Comparison of ENCODE assay signal across 8 cellular contexts in the genomic region with DNA sequence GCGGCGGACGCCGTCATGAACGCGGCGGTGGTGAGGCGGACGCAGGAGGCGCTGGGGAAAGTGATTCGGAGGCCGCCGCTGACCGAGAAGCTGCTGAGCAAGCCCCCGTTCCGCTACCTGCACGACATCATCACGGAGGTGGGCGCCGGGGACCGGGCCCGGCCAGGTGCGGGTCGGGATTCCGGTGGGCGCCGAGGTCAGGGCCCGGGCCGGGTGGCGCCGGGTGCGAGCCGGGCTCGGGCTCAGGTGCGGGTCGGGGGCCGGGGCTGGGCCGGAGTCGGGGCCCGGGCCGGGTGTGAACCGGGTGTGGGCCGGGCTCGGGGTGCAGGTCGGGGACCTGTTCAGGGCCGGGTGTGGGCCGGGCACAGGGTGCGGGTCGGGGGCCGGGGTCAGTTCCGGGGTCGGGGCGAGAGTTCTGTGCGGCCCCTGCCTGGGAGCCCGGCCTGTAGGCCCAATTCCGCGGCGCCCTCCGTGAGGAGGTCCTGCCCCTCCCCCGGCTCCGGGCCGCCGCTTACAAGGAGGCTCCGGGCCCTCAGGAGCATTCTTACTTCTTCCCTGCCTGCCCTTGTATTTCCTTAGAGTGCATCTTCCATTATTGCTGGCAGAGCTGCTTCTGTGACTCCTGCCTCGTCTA. TPM values are rescaled to one million over a fixed set of nuclear protein-coding genes. Genes with fewer than 3 reads are reported as not detected.
DNase-seq lines count a peak whose midpoint lies in the region; ATAC-seq and TF ChIP-seq lines count a peak whose summit lies in the region.

No MANE protein-coding gene starts in this region.

- no peaks in the 10 kb centered on the region for H4K20me1 ChIP-seq in OCI-LY7 (ENCODE audit: insufficient read depth, low read length)

- peak overlapping the region; percentile 26 for H3K9ac ChIP-seq in endodermal cell (ENCODE audit: extremely low read depth, low read length, poor library complexity, severe bottlenecking)

- H2AFZ ChIP-seq in OCI-LY7 (ENCODE audit: low read length) = peak overlapping the region; percentile 13; the same call in 1 of the 2 replicates

- peak overlapping the region; percentile 82 for H3K4me2 ChIP-seq in OCI-LY7 (ENCODE audit: low read length)

- no peaks in the 10 kb centered on the region for H3K9me2 ChIP-seq in OCI-LY7 (ENCODE audit: insufficient read depth, low read length)

- peaks cover 10% of the 10 kb centered on the region for H3K27me3 ChIP-seq in endodermal cell (ENCODE audit: control insufficient read depth, insufficient read depth, low read length, poor library complexity, severe bottlenecking)

- no peak for DNase-seq in T-helper 2 cell treated with Interferon-gamma antibody and Interleukin-4, amounts not matched to agents 5 μg/mL and 100 μg/mL, for 36 hours (ENCODE audit: low spot score)
- DNase-seq in T-helper 2 cell (no peak), OCI-LY7 (ENCODE audit: low spot score) (peak; percentile 14), endodermal cell (peak; percentile 65), pons (ENCODE audit: low spot score) (no peak), superior temporal gyrus (ENCODE audit: extremely low spot score) (no peak)
- no peak for DNase-seq in natural killer cell treated with Interleukin-12 subunit alpha and Interleukin-12 subunit beta and Interleukin-15 and Interleukin-18, amount 100 ng/mL, for 72 hours (ENCODE audit: low spot score)

- no TSS peak for BruUV-seq in OCI-LY7 (replicated peaks; lab: Mats Ljungman, UMichigan)

- POLR2A ChIA-PET in OCI-LY7 (lab: Charles Lee) = no interaction called here

- H3K36me3 Mint-ChIP-seq in T-helper 2 cell treated with Interferon-gamma antibody and Interleukin-4, amounts not matched to agents 5 μg/mL and 100 μg/mL, for 36 hours (ENCODE audit: low read depth) = no peaks in the 10 kb centered on the region
- peaks cover 18% of the 10 kb centered on the region for H3K36me3 Mint-ChIP-seq in endodermal cell (ENCODE audit: low read depth)
- no peaks in the 10 kb centered on the region for H3K36me3 Mint-ChIP-seq in natural killer cell treated with Interleukin-12 subunit alpha and Interleukin-12 subunit beta and Interleukin-15 and Interleukin-18, amount 100 ng/mL, for 72 hours

- no peak overlapping the region for H3K27ac Mint-ChIP-seq in T-helper 2 cell treated with Interferon-gamma antibody and Interleukin-4, amounts not matched to agents 5 μg/mL and 100 μg/mL, for 36 hours
- H3K27ac Mint-ChIP-seq in endodermal cell = no peak overlapping the region
- H3K27ac Mint-ChIP-seq in natural killer cell treated with Interleukin-12 subunit alpha and Interleukin-12 subunit beta and Interleukin-15 and Interleukin-18, amount 100 ng/mL, for 72 hours = no peak overlapping the region

- H3K36me3 ChIP-seq in OCI-LY7 (ENCODE audit: insufficient read depth, low read length) = no peaks in the 10 kb centered on the region
- peaks cover 18% of the 10 kb centered on the region for H3K36me3 ChIP-seq in endodermal cell (ENCODE audit: control insufficient read depth, insufficient read depth, low read length)

- no peaks in the 10 kb centered on the region for H3K79me2 ChIP-seq in OCI-LY7 (ENCODE audit: insufficient read depth, low read depth, low read length)

- H3K4me3 ChIP-seq in OCI-LY7 (ENCODE audit: low read depth, low read length, poor library complexity, severe bottlenecking) (peak overlapping the region; percentile 82), endodermal cell (ENCODE audit: low read length) (peak overlapping the region; percentile 89)

- peak; percentile 33 for ATAC-seq in HG02571 (IDR thresholded peaks at IDR 0.05; ENCODE audit: unreplicated experiment)
- ATAC-seq in natural killer cell treated with Interleukin-12 subunit alpha and Interleukin-12 subunit beta and Interleukin-15 and Interleukin-18, amount 100 ng/mL, for 72 hours = peak; percentile 58 to 60

- intact Hi-C loops in OCI-LY7 (cut with micrococcal nuclease; ENCODE audit: unreplicated experiment) = loop anchor here (2.0 kb wide), 1 partner anchor 32 kb away; the partner anchor contains the start of gene PER2

- peaks cover 13% of the 10 kb centered on the region for H3K27me3 Mint-ChIP-seq in T-helper 2 cell treated with Interferon-gamma antibody and Interleukin-4, amounts not matched to agents 5 μg/mL and 100 μg/mL, for 36 hours (ENCODE audit: low read depth)
- H3K27me3 Mint-ChIP-seq in endodermal cell (ENCODE audit: insufficient read depth) = peaks cover 14% of the 10 kb centered on the region
- H3K27me3 Mint-ChIP-seq in natural killer cell treated with Interleukin-12 subunit alpha and Interleukin-12 subunit beta and Interleukin-15 and Interleukin-18, amount 100 ng/mL, for 72 hours = peaks cover 6 to 8% of the 10 kb centered on the region in 2 donors

- CTCF ChIA-PET in OCI-LY7 (lab: Charles Lee; ENCODE audit: unreplicated experiment) = no interaction called here

- H3K4me1 Mint-ChIP-seq in T-helper 2 cell treated with Interferon-gamma antibody and Interleukin-4, amounts not matched to agents 5 μg/mL and 100 μg/mL, for 36 hours (ENCODE audit: low read depth) = peaks cover 11% of the 10 kb centered on the region
- peaks cover 6% of the 10 kb centered on the region for H3K4me1 Mint-ChIP-seq in endodermal cell
- peaks cover 5 to 10% of the 10 kb centered on the region in 2 donors for H3K4me1 Mint-ChIP-seq in natural killer cell treated with Interleukin-12 subunit alpha and Interleukin-12 subunit beta and Interleukin-15 and Interleukin-18, amount 100 ng/mL, for 72 hours (ENCODE audit: low read depth in 2 of 2)

- peak overlapping the region; percentile 77 for H3K4me3 Mint-ChIP-seq in T-helper 2 cell treated with Interferon-gamma antibody and Interleukin-4, amounts not matched to agents 5 μg/mL and 100 μg/mL, for 36 hours
- H3K4me3 Mint-ChIP-seq in endodermal cell = peak overlapping the region; percentile 71
- peak overlapping the region; percentile 80 for H3K4me3 Mint-ChIP-seq in natural killer cell treated with Interleukin-12 subunit alpha and Interleukin-12 subunit beta and Interleukin-15 and Interleukin-18, amount 100 ng/mL, for 72 hours

- H3K4me1 ChIP-seq in OCI-LY7 (ENCODE audit: insufficient read depth, low read length, poor library complexity, severe bottlenecking) (peaks cover 4% of the 10 kb centered on the region), endodermal cell (ENCODE audit: control insufficient read depth, insufficient read depth, low read length) (peaks cover 9% of the 10 kb centered on the region)

- no peaks in the 10 kb centered on the region for H3K9me3 ChIP-seq in OCI-LY7 (ENCODE audit: low read length)
- no peaks in the 10 kb centered on the region for H3K9me3 ChIP-seq in endodermal cell (ENCODE audit: control insufficient read depth, low read length)

- TF ChIP-seq CTCF in OCI-LY7 (conservative IDR thresholded peaks at IDR 0.05; ENCODE audit: low read length) (no peak), endodermal cell (conservative IDR thresholded peaks at IDR 0.05) (no peak)

- H3K27ac ChIP-seq in OCI-LY7 (ENCODE audit: low read depth, low read length, poor library complexity, severe bottlenecking) (no peak overlapping the region), endodermal cell (ENCODE audit: low read depth, low read length) (no peak overlapping the region)

- 1% methylated on average over 23 to 65 of the region's 65 CpGs for WGBS in endodermal cell (ENCODE audit: insufficient coverage in 1 of 2, insufficient read length in 1 of 2), 2 experiments

- no peaks in the 10 kb centered on the region for H3K9me3 Mint-ChIP-seq in T-helper 2 cell treated with Interferon-gamma antibody and Interleukin-4, amounts not matched to agents 5 μg/mL and 100 μg/mL, for 36 hours
- H3K9me3 Mint-ChIP-seq in endodermal cell = no peaks in the 10 kb centered on the region
- no peaks in the 10 kb centered on the region for H3K9me3 Mint-ChIP-seq in natural killer cell treated with Interleukin-12 subunit alpha and Interleukin-12 subunit beta and Interleukin-15 and Interleukin-18, amount 100 ng/mL, for 72 hours

RNA-seq across cellular contexts. Expression of gene TRAF3IP1, which starts 0.4 kb away (rescaled TPM):
- 4.3 and 8.2 TPM in 2 replicates for total RNA-seq in OCI-LY7 (2014; rRNA removed; shearing (Covaris generic))
- total RNA-seq in OCI-LY7 (2022) = 12.8 and 13.8 TPM in 2 replicates
- 10 to 100 TPM; 21.9 to 28.3 TPM for total RNA-seq in endodermal cell
- polyA plus RNA-seq in endodermal cell (2013, experiment 1 of 2) = 14.1 TPM
- 10.9 TPM for polyA plus RNA-seq in endodermal cell (2013, experiment 2 of 2)
- 10 to 100 TPM in 1 of 2 donors, 1 to 10 TPM in 1; 7.9 to 10.6 TPM for total RNA-seq in natural killer cell treated with Interleukin-12 subunit alpha and Interleukin-12 subunit beta and Interleukin-15 and Interleukin-18, amount 100 ng/mL, for 72 hours

RNA-seq across cellular contexts. Expression of gene PER2, which starts 32.4 kb away (rescaled TPM):
- total RNA-seq in OCI-LY7 (2014; rRNA removed; shearing (Covaris generic)) = 8.4 and 9.7 TPM in 2 replicates
- total RNA-seq in OCI-LY7 (2022) = 18.6 and 20.4 TPM in 2 replicates
- 10 to 100 TPM in 1 of 2 donors, 1 to 10 TPM in 1; 9.7 to 13.5 TPM for total RNA-seq in endodermal cell
- 5.6 TPM for polyA plus RNA-seq in endodermal cell (2013, experiment 1 of 2)
- 4.9 TPM for polyA plus RNA-seq in endodermal cell (2013, experiment 2 of 2)
- total RNA-seq in natural killer cell treated with Interleukin-12 subunit alpha and Interleukin-12 subunit beta and Interleukin-15 and Interleukin-18, amount 100 ng/mL, for 72 hours = 10 to 100 TPM; 13.8 to 18.4 TPM

Comparison
In these comparisons a context has a peak if more than half of its experiments do, and no peak if none do; other contexts are left out.
1. DNase-seq: peak in OCI-LY7 (single experiment) and endodermal cell (single experiment); none in T-helper 2 cell treated with Interferon-gamma antibody and Interleukin-4, amounts not matched to agents 5 μg/mL and 100 μg/mL, for 36 hours (single experiment), T-helper 2 cell (0 of 5), natural killer cell treated with Interleukin-12 subunit alpha and Interleukin-12 subunit beta and Interleukin-15 and Interleukin-18, amount 100 ng/mL, for 72 hours (single experiment), pons (single experiment) and superior temporal gyrus (single experiment).
2. Peak in every context shown above with its lines, with median percentiles within 50 percentile points of each other: H3K4me3 Mint-ChIP-seq.